ENCODE assay signal across 19 cellular contexts in genomic region chr1:185811062-185811709, GRCh38.
A peak's percentile ranks its signal among the peaks of the same experiment; 100 is the strongest.
DNase-seq lines count a peak whose midpoint lies in the region; ATAC-seq and TF ChIP-seq lines count a peak whose summit lies in the region.
"Had no signal": no experiment of that assay in that cellular context is flagged by ENCODE, and none has a peak within 500 bp of the region (broad histone marks: within the 10 kb centered on the region; RNA-seq: fewer than 3 reads in every experiment).

No MANE protein-coding gene starts in this region.

- H3K14ac ChIP-seq in H9 (ENCODE audit: insufficient read depth, low read length), result no peak overlapping the region
- H3K14ac ChIP-seq in mesenchymal stem cell (ENCODE audit: low read length in 2 of 2), result no peak overlapping the region

- H3T11ph ChIP-seq in H9 (ENCODE audit: low read length), result no peak overlapping the region

- H3K27me3 Mint-ChIP-seq in H9 (ENCODE audit: low read depth) (no peaks in the 10 kb centered on the region), WTC11 (ENCODE audit: low read depth) (no peaks in the 10 kb centered on the region)
- no peaks in the 10 kb centered on the region for H3K27me3 Mint-ChIP-seq in activated T-helper 17 cell treated with anti-CD3 and anti-CD28 coated beads, Interleukin-2, amount 50 U/mL, for 72 hours

- H3K4me3 ChIP-seq in ACC112 (ENCODE audit: low read depth, low read length) (no peak overlapping the region), mesenchymal stem cell (ENCODE audit: insufficient read depth in 1 of 2, low read depth in 1 of 2, low read length in 2 of 2) (no peak overlapping the region)

- H2BK5ac ChIP-seq in H9 (ENCODE audit: insufficient read length, low read length) (no peak overlapping the region), mesenchymal stem cell (ENCODE audit: low read depth, low read length, poor library complexity, severe bottlenecking) (no peak overlapping the region)

- H3K4ac ChIP-seq in H9 (ENCODE audit: low read depth, low read length) (no peak overlapping the region), mesenchymal stem cell (ENCODE audit: low read depth in 1 of 2, low read length in 2 of 2) (no peak overlapping the region)

- H4K20me1 ChIP-seq in H9 (ENCODE audit: control insufficient read depth, insufficient read depth, insufficient read length), result no peaks in the 10 kb centered on the region

- no peaks in the 10 kb centered on the region for H3K9me3 Mint-ChIP-seq in H9
- no peaks in the 10 kb centered on the region for H3K9me3 Mint-ChIP-seq in WTC11
- no peaks in the 10 kb centered on the region for H3K9me3 Mint-ChIP-seq in activated T-helper 17 cell treated with anti-CD3 and anti-CD28 coated beads, Interleukin-2, amount 50 U/mL, for 72 hours
- H3K9me3 Mint-ChIP-seq: CD14-positive monocyte had no signal

- H3K27me3 ChIP-seq in ACC112 (ENCODE audit: insufficient read depth, low read length) (no peaks in the 10 kb centered on the region), H9 (ENCODE audit: insufficient read depth, low read length) (no peaks in the 10 kb centered on the region), mesenchymal stem cell (ENCODE audit: control insufficient read depth in 1 of 2, insufficient read depth in 1 of 2, low read length in 2 of 2) (no peaks in the 10 kb centered on the region)

- TF ChIP-seq CTCF in H9 (conservative IDR thresholded peaks at IDR 0.05) (no peak), WTC11 (IDR thresholded peaks at IDR 0.05) (no peak)

- H3K4me1 ChIP-seq in ACC112 (ENCODE audit: control insufficient read depth, insufficient read depth, low read length, unreplicated experiment) (no peaks in the 10 kb centered on the region), H9 (ENCODE audit: insufficient read depth, low read length) (no peaks in the 10 kb centered on the region; the same call in 1 of the 2 replicates), mesenchymal stem cell (ENCODE audit: control insufficient read depth, insufficient read depth, low read depth, low read length) (peaks cover 2% of the 10 kb centered on the region)

- H2BK12ac ChIP-seq in H9 (ENCODE audit: insufficient read length, low read depth, low read length), result no peak overlapping the region
- no peak overlapping the region for H2BK12ac ChIP-seq in mesenchymal stem cell (ENCODE audit: low read length in 2 of 2)

- no peaks in the 10 kb centered on the region for H3K36me3 ChIP-seq in ACC112 (ENCODE audit: insufficient read depth, low read length)
- no peaks in the 10 kb centered on the region for H3K36me3 ChIP-seq in mesenchymal stem cell (ENCODE audit: control insufficient read depth in 1 of 2, insufficient read depth in 2 of 2, low read depth in 1 of 2, low read length in 2 of 2)

- H3K27ac ChIP-seq in ACC112 (ENCODE audit: low read depth, low read length) (no peak overlapping the region), H9 (ENCODE audit: insufficient read length, low read depth, low read length) (no peak overlapping the region), mesenchymal stem cell (ENCODE audit: low read length, poor library complexity, severe bottlenecking) (no peak overlapping the region)

- no peak overlapping the region for H3K56ac ChIP-seq in H9 (ENCODE audit: insufficient read length, low read depth, low read length)

- DNase-seq in H9 (no peak), WTC11 (ENCODE audit: low spot score) (no peak), mesenchymal stem cell (no peak), GM03348 (ENCODE audit: low spot score) (no peak), inferior parietal cortex (ENCODE audit: extremely low spot score) (no peak), putamen (ENCODE audit: low spot score) (no peak)
- DNase-seq: ACHN, AML-193, COR-L47, KBM-7, MV-4-11, NCI-H1417, NCI-H1930, NCI-H524, SHP77, SW 1271 had no signal

- no peak overlapping the region for H2AK5ac ChIP-seq in H9 (ENCODE audit: insufficient read length, low read length)
- H2AK5ac ChIP-seq in mesenchymal stem cell (ENCODE audit: low read length, severe bottlenecking), result no peak overlapping the region

- H4K8ac ChIP-seq in H9 (replicated peaks; ENCODE audit: insufficient read length, low read depth, low read length), result no peak overlapping the region
- H4K8ac ChIP-seq in mesenchymal stem cell (ENCODE audit: low read length), result no peak overlapping the region

- H4K91ac ChIP-seq in H9 (ENCODE audit: insufficient read length, low read depth, low read length) (no peak overlapping the region), mesenchymal stem cell (ENCODE audit: low read length) (no peak overlapping the region)

- H2AFZ ChIP-seq in ACC112 (ENCODE audit: low read length, unreplicated experiment) (peak overlapping the region; percentile 5), H9 (ENCODE audit: low read length) (no peak overlapping the region), mesenchymal stem cell (ENCODE audit: low read depth, low read length) (no peak overlapping the region)

- POLR2A ChIA-PET in WTC11 (lab: Charles Lee), result no interaction called here

- H3K9ac ChIP-seq in H9 (ENCODE audit: extremely low read depth, insufficient read length, low read length) (no peak overlapping the region), mesenchymal stem cell (ENCODE audit: low read length) (peak overlapping the region; percentile 82)

- CTCF ChIA-PET in WTC11 (lab: Charles Lee), result interaction anchor here (0.8 to 1.5 kb wide), 4 partner anchors 78 to 401 kb away, joined by 3 to 8 read pairs (median 3); no protein-coding TSS in a partner anchor

- H3K27ac Mint-ChIP-seq in H9, result peak overlapping the region in 2 of 3 experiments; percentile 16 to 32; a peak in 3 of 7 replicates
- no peak overlapping the region for H3K27ac Mint-ChIP-seq in WTC11
- no peak overlapping the region for H3K27ac Mint-ChIP-seq in activated T-helper 17 cell treated with anti-CD3 and anti-CD28 coated beads, Interleukin-2, amount 50 U/mL, for 72 hours
- H3K27ac Mint-ChIP-seq: CD14-positive monocyte had no signal

- no peak overlapping the region for H4K5ac ChIP-seq in H9 (ENCODE audit: insufficient read length, low read depth, low read length)

- H3K4me3 Mint-ChIP-seq in H9, result no peak overlapping the region
- H3K4me3 Mint-ChIP-seq in WTC11, result no peak overlapping the region
- no peak overlapping the region for H3K4me3 Mint-ChIP-seq in activated T-helper 17 cell treated with anti-CD3 and anti-CD28 coated beads, Interleukin-2, amount 50 U/mL, for 72 hours
- H3K4me3 Mint-ChIP-seq: CD14-positive monocyte had no signal

- H3K79me1 ChIP-seq in H9 (ENCODE audit: insufficient read depth, low read depth, low read length, poor library complexity, severe bottlenecking) (no peaks in the 10 kb centered on the region), mesenchymal stem cell (replicated peaks; ENCODE audit: low read length, poor library complexity, severe bottlenecking) (no peaks in the 10 kb centered on the region)

- H3K4me1 Mint-ChIP-seq in H9 (peaks cover 7 to 9% of the 10 kb centered on the region in 2 experiments), WTC11 (peaks cover 16% of the 10 kb centered on the region)
- no peaks in the 10 kb centered on the region for H3K4me1 Mint-ChIP-seq in activated T-helper 17 cell treated with anti-CD3 and anti-CD28 coated beads, Interleukin-2, amount 50 U/mL, for 72 hours
- H3K4me1 Mint-ChIP-seq: CD14-positive monocyte had no signal

- no peak overlapping the region for H2BK15ac ChIP-seq in H9 (ENCODE audit: low read depth, low read length)
- H2BK15ac ChIP-seq in mesenchymal stem cell (ENCODE audit: low read depth, poor library complexity, severe bottlenecking), result no peak overlapping the region

- H2BK120ac ChIP-seq in H9 (ENCODE audit: low read depth, low read length, poor library complexity, severe bottlenecking) (no peak overlapping the region), mesenchymal stem cell (ENCODE audit: low read depth, low read length) (no peak overlapping the region)

- no peak overlapping the region for H2BK20ac ChIP-seq in H9 (ENCODE audit: low read depth, low read length, poor library complexity, severe bottlenecking)

- H3K18ac ChIP-seq in H9 (ENCODE audit: insufficient read length, low read depth, low read length), result no peak overlapping the region
- no peak overlapping the region for H3K18ac ChIP-seq in mesenchymal stem cell (ENCODE audit: low read depth in 1 of 2, low read length in 2 of 2)

- H3K9me3 ChIP-seq in H9 (ENCODE audit: control insufficient read depth, low read depth, low read length) (no peaks in the 10 kb centered on the region), mesenchymal stem cell (ENCODE audit: control insufficient read depth, low read length) (no peaks in the 10 kb centered on the region)

- ATAC-seq in WTC11, result peak; percentile 62
- ATAC-seq in activated T-helper 17 cell treated with anti-CD3 and anti-CD28 coated beads, Interleukin-2, amount 50 U/mL, for 72 hours (replicated peaks), result no peak

- WGBS in H9 (ENCODE audit: extremely low coverage, insufficient read length, low lambda C conversion rate), result no CpG with 5 or more reads among the region's 3 CpGs
- WGBS in mesenchymal stem cell, result 82% methylated on average over 2 of the region's 3 CpGs

- no peaks in the 10 kb centered on the region for H3K36me3 Mint-ChIP-seq in H9 (ENCODE audit: insufficient read depth in 1 of 3, low read depth in 3 of 3)
- H3K36me3 Mint-ChIP-seq in WTC11, result no peaks in the 10 kb centered on the region
- no peaks in the 10 kb centered on the region for H3K36me3 Mint-ChIP-seq in activated T-helper 17 cell treated with anti-CD3 and anti-CD28 coated beads, Interleukin-2, amount 50 U/mL, for 72 hours (ENCODE audit: low read depth)
- H3K36me3 Mint-ChIP-seq: CD14-positive monocyte had no signal

- no peak overlapping the region for H3K4me2 ChIP-seq in H9 (ENCODE audit: insufficient read depth, insufficient read length, low read length)
- no peak overlapping the region for H3K4me2 ChIP-seq in mesenchymal stem cell (ENCODE audit: low read length, poor library complexity, severe bottlenecking)

- no peaks in the 10 kb centered on the region for H3K79me2 ChIP-seq in ACC112 (ENCODE audit: control insufficient read depth, insufficient read depth, low read length, unreplicated experiment)
- H3K79me2 ChIP-seq in H9 (ENCODE audit: insufficient read depth, low read length), result no peaks in the 10 kb centered on the region

- no peaks in the 10 kb centered on the region for H3K23me2 ChIP-seq in H9 (ENCODE audit: insufficient read length, low read depth, low read length, poor library complexity, severe bottlenecking)

- no peak overlapping the region for H3K23ac ChIP-seq in H9 (ENCODE audit: insufficient read length, low read depth, low read length)
- no peak overlapping the region for H3K23ac ChIP-seq in mesenchymal stem cell (ENCODE audit: low read length in 2 of 2)

TF ChIP-seq in WTC11, 78 proteins besides CTCF, POLR2A, EP300 and RAD21 (continues in another document):
- TF ChIP-seq, protein P1, sequence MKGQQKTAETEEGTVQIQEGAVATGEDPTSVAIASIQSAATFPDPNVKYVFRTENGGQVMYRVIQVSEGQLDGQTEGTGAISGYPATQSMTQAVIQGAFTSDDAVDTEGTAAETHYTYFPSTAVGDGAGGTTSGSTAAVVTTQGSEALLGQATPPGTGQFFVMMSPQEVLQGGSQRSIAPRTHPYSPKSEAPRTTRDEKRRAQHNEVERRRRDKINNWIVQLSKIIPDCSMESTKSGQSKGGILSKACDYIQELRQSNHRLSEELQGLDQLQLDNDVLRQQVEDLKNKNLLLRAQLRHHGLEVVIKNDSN (CRISPR knock-in tag; IDR thresholded peaks at IDR 0.05), result no peak
- TF ChIP-seq ZNF671 (CRISPR knock-in tag; IDR thresholded peaks at IDR 0.05) (no peak), TP53 (CRISPR knock-in tag; IDR thresholded peaks at IDR 0.05) (no peak), GABPB1 (CRISPR knock-in tag; IDR thresholded peaks at IDR 0.05) (no peak), JAZF1 (CRISPR knock-in tag; IDR thresholded peaks at IDR 0.05) (no peak)

Comparison
In these comparisons a context has a peak if more than half of its experiments do, and no peak if none do; other contexts are left out.
1. H3K27ac Mint-ChIP-seq: peak in H9 (2 of 3); none in WTC11 (single experiment) and activated T-helper 17 cell treated with anti-CD3 and anti-CD28 coated beads, Interleukin-2, amount 50 U/mL, for 72 hours (single experiment).